ENCODE assay signal across 8 cellular contexts in genomic region chr19:58440556-58440955, GRCh38. TPM values are rescaled to one million over a fixed set of nuclear protein-coding genes. Genes with fewer than 3 reads are reported as not detected.
DNase-seq lines count a peak whose midpoint lies in the region; ATAC-seq and TF ChIP-seq lines count a peak whose summit lies in the region.

No MANE protein-coding gene starts in this region.

- H3K36me3 Mint-ChIP-seq in stimulated activated naive CD8-positive, alpha-beta T cell treated with anti-CD3 and anti-CD28 coated beads, Interleukin-15, Interleukin-2, amounts not matched to agents 100 ng/mL and 50 ng/mL, for 24 hours (ENCODE audit: low read depth) = peaks cover 47% of the 10 kb centered on the region
- H3K36me3 Mint-ChIP-seq in natural killer cell = peaks cover 27% of the 10 kb centered on the region

- peaks cover 28% of the 10 kb centered on the region for H3K4me1 Mint-ChIP-seq in stimulated activated naive CD8-positive, alpha-beta T cell treated with anti-CD3 and anti-CD28 coated beads, Interleukin-15, Interleukin-2, amounts not matched to agents 100 ng/mL and 50 ng/mL, for 24 hours (ENCODE audit: low read depth)
- H3K4me1 Mint-ChIP-seq in natural killer cell = peaks cover 25 to 27% of the 10 kb centered on the region in 2 donors

- TF ChIP-seq CTCF in epithelial cell of proximal tubule (conservative IDR thresholded peaks at IDR 0.05; ENCODE audit: low read depth, low read length) (no peak), natural killer cell (IDR thresholded peaks at IDR 0.05) (no peak)

- intact Hi-C loops in natural killer cell (cut with micrococcal nuclease) = loop anchor here (1.0 to 2.0 kb wide), 6 partner anchors 11 to 59 kb away; partner anchors contain the start of genes RPS5, ZNF324B and ZNF837

- H3K4me3 ChIP-seq in epithelial cell of proximal tubule (ENCODE audit: low read depth, low read length) = peak overlapping the region; percentile 86

- peak overlapping the region; percentile 92 for H3K27ac Mint-ChIP-seq in stimulated activated naive CD8-positive, alpha-beta T cell treated with anti-CD3 and anti-CD28 coated beads, Interleukin-15, Interleukin-2, amounts not matched to agents 100 ng/mL and 50 ng/mL, for 24 hours
- H3K27ac Mint-ChIP-seq in natural killer cell = peak overlapping the region; percentile 97 to 98

- no peaks in the 10 kb centered on the region for H3K27me3 Mint-ChIP-seq in stimulated activated naive CD8-positive, alpha-beta T cell treated with anti-CD3 and anti-CD28 coated beads, Interleukin-15, Interleukin-2, amounts not matched to agents 100 ng/mL and 50 ng/mL, for 24 hours
- H3K27me3 Mint-ChIP-seq in natural killer cell (ENCODE audit: low read depth in 2 of 2) = peaks cover 0 to 6% of the 10 kb centered on the region in 2 donors

- peak overlapping the region; percentile 86 for H3K4me3 Mint-ChIP-seq in stimulated activated naive CD8-positive, alpha-beta T cell treated with anti-CD3 and anti-CD28 coated beads, Interleukin-15, Interleukin-2, amounts not matched to agents 100 ng/mL and 50 ng/mL, for 24 hours
- peak overlapping the region; percentile 98 for H3K4me3 Mint-ChIP-seq in natural killer cell

- ATAC-seq in stimulated activated naive CD8-positive, alpha-beta T cell treated with anti-CD3 and anti-CD28 coated beads, Interleukin-15, Interleukin-2, amounts not matched to agents 100 U/mL and 50 U/mL, for 24 hours = no peak
- ATAC-seq in natural killer cell (no peak), GM18867 (IDR thresholded peaks at IDR 0.05; ENCODE audit: unreplicated experiment) (no peak)

- no peak for DNase-seq in stimulated activated naive CD8-positive, alpha-beta T cell treated with anti-CD3 and anti-CD28 coated beads, Interleukin-15, Interleukin-2, amounts not matched to agents 100 U/mL and 50 U/mL, for 24 hours
- no peak for DNase-seq in epithelial cell of proximal tubule (ENCODE audit: low read depth)
- DNase-seq in natural killer cell = no peak
- DNase-seq in DMS79 treated with DMSO at 0.1 percent for 48 hours (lab: John Stamatoyannopoulos, UW) = no peak
- DNase-seq in NOMO-1 (lab: John Stamatoyannopoulos, UW; ENCODE audit: unreplicated experiment in 2 of 2) = no peak
- DNase-seq in GF-D8 (lab: John Stamatoyannopoulos, UW) = no peak

- H3K9me3 Mint-ChIP-seq in stimulated activated naive CD8-positive, alpha-beta T cell treated with anti-CD3 and anti-CD28 coated beads, Interleukin-15, Interleukin-2, amounts not matched to agents 100 ng/mL and 50 ng/mL, for 24 hours = peaks cover 39% of the 10 kb centered on the region
- H3K9me3 Mint-ChIP-seq in natural killer cell = peaks cover 10 to 15% of the 10 kb centered on the region in 2 donors

RNA-seq across cellular contexts. Expression of gene ZNF132, which starts 0.6 kb away (rescaled TPM):
- total RNA-seq in epithelial cell of proximal tubule (1.8 and 2.4 TPM in 2 replicates), natural killer cell (1 to 10 TPM in 2 of 3 donors, under 1 TPM in 1; 0.88 to 1.6 (median 1.5) TPM)

RNA-seq across cellular contexts. Expression of gene ZNF324B, which starts 10.9 kb away (rescaled TPM):
- total RNA-seq in epithelial cell of proximal tubule (0.98 and 3.8 TPM in 2 replicates), natural killer cell (10 to 100 TPM; 10.4 to 11.4 (median 11.4) TPM)

RNA-seq across cellular contexts. Expression of gene ZNF324, which starts 26.3 kb away (rescaled TPM):
- total RNA-seq in epithelial cell of proximal tubule (7.2 and 13.8 TPM in 2 replicates), natural killer cell (10 to 100 TPM; 21.3 to 23.7 (median 23.3) TPM)

RNA-seq across cellular contexts. Expression of gene ZNF584, which starts 32.1 kb away (rescaled TPM):
- 5.3 and 10.5 TPM in 2 replicates for total RNA-seq in epithelial cell of proximal tubule
- 1 to 10 TPM; 1.6 to 3.9 (median 2.8) TPM for total RNA-seq in natural killer cell

RNA-seq across cellular contexts. Expression of gene ZNF446, which starts 35.6 kb away (rescaled TPM):
- total RNA-seq in epithelial cell of proximal tubule = 8.6 and 9.7 TPM in 2 replicates
- 10 to 100 TPM; 11.9 to 14.5 (median 13.5) TPM for total RNA-seq in natural killer cell
